In the genomic region with DNA sequence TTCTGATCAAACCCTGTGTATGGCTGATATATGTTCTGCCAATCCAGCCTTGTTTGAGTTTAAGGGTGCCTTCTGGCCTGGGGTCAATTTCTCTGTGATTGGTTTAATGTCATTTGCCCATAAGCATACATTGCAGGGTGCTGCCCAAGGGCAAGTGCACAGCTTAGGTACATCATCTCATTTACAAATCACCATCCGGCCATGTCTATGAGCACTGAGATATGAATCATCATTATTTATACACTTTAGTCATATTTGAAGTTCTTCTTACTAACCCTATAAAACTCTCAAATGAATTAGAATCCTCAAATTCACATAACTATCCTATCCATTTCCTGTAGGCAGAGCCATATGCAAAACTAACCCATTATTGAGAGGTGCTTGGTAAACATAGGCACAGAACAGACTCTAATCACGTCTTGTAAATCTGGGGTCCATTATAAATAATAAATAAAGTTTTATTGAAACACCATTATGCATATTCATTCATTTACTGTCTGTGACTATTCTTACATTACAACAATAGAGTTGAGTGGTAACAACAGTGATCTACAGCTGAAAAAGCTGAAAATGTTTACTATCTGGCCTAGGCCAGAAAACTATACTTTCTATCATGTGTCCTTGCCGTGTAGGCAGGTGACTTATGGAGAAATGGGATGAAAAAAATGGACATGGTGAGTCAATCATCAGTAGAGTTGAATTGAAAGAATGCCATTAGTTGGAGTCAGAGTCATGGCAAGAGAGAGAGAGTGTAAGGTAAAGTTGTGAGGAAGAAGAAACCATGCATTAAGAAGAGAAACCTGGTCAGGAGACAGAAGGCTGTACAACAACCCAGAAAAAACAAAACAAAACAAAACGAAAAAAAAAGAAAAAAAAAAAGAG, we compare ENCODE assay signal across 19 cellular contexts. TPM values are rescaled to one million over a fixed set of nuclear protein-coding genes. Genes with fewer than 3 reads are reported as not detected.
DNase-seq lines count a peak whose midpoint lies in the region; FAIRE-seq and TF ChIP-seq lines count a peak whose summit lies in the region.
"Had no signal": no experiment of that assay in that cellular context is flagged by ENCODE, and none has a peak within 500 bp of the region (broad histone marks: within the 10 kb centered on the region; RNA-seq: fewer than 3 reads in every experiment).

No MANE protein-coding gene starts in this region.

- H2AFZ ChIP-seq in keratinocyte (ENCODE audit: control insufficient read depth, low read length) = no peak overlapping the region
- H2AFZ ChIP-seq: GM23338 had no signal

- H3K27ac ChIP-seq in RWPE1 = no peak overlapping the region
- no peak overlapping the region for H3K27ac ChIP-seq in keratinocyte (ENCODE audit: control insufficient read depth, insufficient read depth, low read length)

- FAIRE-seq in keratinocyte (lab: Jason Lieb, UNC) = peak; percentile 66
- FAIRE-seq in HTR-8/SVneo (lab: Jason Lieb, UNC) = no peak

- no peak overlapping the region for H3K4me3 Mint-ChIP-seq in activated CD4-positive, alpha-beta T cell treated with anti-CD3 and anti-CD28 coated beads, Interleukin-2, amount 10 ng/mL, durations not matched to agents 24 days and 14 days
- H3K4me3 Mint-ChIP-seq: CD4-positive, alpha-beta memory T cell; GM23338 had no signal

- CTCF ChIA-PET in RWPE1 (lab: Yijun Ruan, JAX) = interaction anchor here (0.7 kb wide), 2 partner anchors 48 to 79 kb away, joined by 3 to 6 read pairs; no protein-coding TSS in a partner anchor

- no peaks in the 10 kb centered on the region for H3K9me3 ChIP-seq in keratinocyte (ENCODE audit: control insufficient read depth, low read depth, low read length)
- H3K9me3 ChIP-seq: BE2C had no signal

- H3K79me2 ChIP-seq in keratinocyte (ENCODE audit: control insufficient read depth, insufficient read depth, low read length) = peaks cover 1% of the 10 kb centered on the region

- no peaks in the 10 kb centered on the region for H3K9me1 ChIP-seq in keratinocyte (ENCODE audit: control insufficient read depth, extremely low read depth, insufficient read depth, low read length)

- no peak overlapping the region for H3K4me2 ChIP-seq in keratinocyte (ENCODE audit: control insufficient read depth, extremely low read depth, insufficient read depth, low read depth, low read length)
- H3K4me2 ChIP-seq: GM23338 had no signal

- H4K20me1 ChIP-seq in keratinocyte (ENCODE audit: control insufficient read depth, extremely low read depth, insufficient read depth, low read length) = no peaks in the 10 kb centered on the region

- TF ChIP-seq CTCF in RWPE1 (conservative IDR thresholded peaks at IDR 0.05; ENCODE audit: low read depth) (no peak), keratinocyte (optimal IDR thresholded peaks at IDR 0.05 in 1 of 3, IDR thresholded peaks at IDR 0.05 in 1 of 3, conservative IDR thresholded peaks at IDR 0.05 in 1 of 3; ENCODE audit: extremely low read depth in 1 of 3, insufficient read depth in 2 of 3, low read length in 3 of 3) (no peak)

- POLR2A ChIA-PET in RWPE1 (lab: Yijun Ruan, JAX; ENCODE audit: low non-redundant PET) = no interaction called here

- dilution Hi-C loops in keratinocyte (cut with MboI; ENCODE audit: extremely low pct_ligation_motif_present, low sequenced_read_pairs) = no loop called here

- intact Hi-C loops in activated CD4-positive, alpha-beta T cell treated with anti-CD3 and anti-CD28 coated beads, Interleukin-2, amount 10 ng/mL, durations not matched to agents 24 days and 14 days (cut with micrococcal nuclease) = no loop called here

- no peak overlapping the region for H3K9ac ChIP-seq in keratinocyte (ENCODE audit: control insufficient read depth, extremely low read depth, insufficient read depth, low read length)

- peaks cover 17% of the 10 kb centered on the region for H3K4me1 Mint-ChIP-seq in activated CD4-positive, alpha-beta T cell treated with anti-CD3 and anti-CD28 coated beads, Interleukin-2, amount 10 ng/mL, durations not matched to agents 24 days and 14 days

- H3K4me3 ChIP-seq in keratinocyte (ENCODE audit: control insufficient read depth in 2 of 3, extremely low read depth in 1 of 3, insufficient read depth in 2 of 3, low read depth in 1 of 3, low read length in 3 of 3) = no peak overlapping the region
- H3K4me3 ChIP-seq: GM23338 had no signal

- H3K27me3 Mint-ChIP-seq in activated CD4-positive, alpha-beta T cell treated with anti-CD3 and anti-CD28 coated beads, Interleukin-2, amount 10 ng/mL, durations not matched to agents 24 days and 14 days = no peaks in the 10 kb centered on the region
- H3K27me3 Mint-ChIP-seq: CD4-positive, alpha-beta memory T cell had no signal

- no peaks in the 10 kb centered on the region for H3K36me3 ChIP-seq in keratinocyte (ENCODE audit: control insufficient read depth in 2 of 2, extremely low read depth in 1 of 2, insufficient read depth in 2 of 2, low read length in 2 of 2)
- H3K36me3 ChIP-seq: BE2C had no signal

- peaks cover 2% of the 10 kb centered on the region for H3K36me3 Mint-ChIP-seq in activated CD4-positive, alpha-beta T cell treated with anti-CD3 and anti-CD28 coated beads, Interleukin-2, amount 10 ng/mL, durations not matched to agents 24 days and 14 days (ENCODE audit: low read depth)
- H3K36me3 Mint-ChIP-seq: CD4-positive, alpha-beta memory T cell had no signal

- H3K9me3 Mint-ChIP-seq in activated CD4-positive, alpha-beta T cell treated with anti-CD3 and anti-CD28 coated beads, Interleukin-2, amount 10 ng/mL, durations not matched to agents 24 days and 14 days = peaks cover 3% of the 10 kb centered on the region
- H3K9me3 Mint-ChIP-seq: CD4-positive, alpha-beta memory T cell; GM23338 had no signal

- H3K27ac Mint-ChIP-seq in activated CD4-positive, alpha-beta T cell treated with anti-CD3 and anti-CD28 coated beads, Interleukin-2, amount 10 ng/mL, durations not matched to agents 24 days and 14 days = no peak overlapping the region
- H3K27ac Mint-ChIP-seq: CD4-positive, alpha-beta memory T cell; GM23338 had no signal

- DNase-seq in EL = peak; percentile 58
- DNase-seq in HCEC 1CT = peak; percentile 76
- peak; percentile 34 for DNase-seq in RWPE1 (ENCODE audit: low spot score)
- no peak for DNase-seq in keratinocyte (ENCODE audit: low read depth, low spot score)
- DNase-seq in activated CD4-positive, alpha-beta T cell treated with anti-CD3 and anti-CD28 coated beads, Interleukin-2, amount 10 ng/mL, durations not matched to agents 24 days and 14 days = no peak
- no peak for DNase-seq in HTR-8/SVneo (ENCODE audit: insufficient read length, low spot score)
- DNase-seq in cerebellar nuclear complex (lab: John Stamatoyannopoulos, UW) = no peak
- DNase-seq: BE2C; CD4-positive, alpha-beta memory T cell; DMS79; GF-D8; NCI-H1436 treated with DMSO at 0.1 percent for 48 hours; NCI-H2081 treated with DMSO at 0.1 percent for 48 hours; NCI-H226; NCI-H526 treated with DMSO at 0.1 percent for 48 hours; NK-92 treated with Interleukin-12 subunit alpha and Interleukin-12 subunit beta, amount 100 ng/mL, for 24 hours; OCI-M1; SHP77 had no signal

- no peaks in the 10 kb centered on the region for H3K27me3 ChIP-seq in keratinocyte (ENCODE audit: control insufficient read depth, extremely low read depth, insufficient read depth, low read length)
- H3K27me3 ChIP-seq: BE2C had no signal

- peaks cover 33% of the 10 kb centered on the region for H3K4me1 ChIP-seq in keratinocyte (ENCODE audit: control insufficient read depth, extremely low read depth, insufficient read depth, low read length)
- H3K4me1 ChIP-seq: BE2C had no signal

RNA-seq across cellular contexts. Expression of a gene that starts 25.0 kb away (rescaled TPM):
- 2.6 to 3.5 TPM (median 3.4 TPM) in 3 replicates for polyA plus RNA-seq in keratinocyte
- polyA plus RNA-seq in keratinocyte (2011; ENCODE audit: low read depth) = 0.14 TPM
- 1.6 and 2.3 TPM in 2 replicates for polyA plus RNA-seq in keratinocyte (2011; cell fraction: cytosol; rRNA removed)
- polyA plus RNA-seq in keratinocyte (2011; cell fraction: nucleus; rRNA removed) = 5.2 and 10.4 TPM in 2 replicates
- polyA plus RNA-seq in keratinocyte (2012; ENCODE audit: low replicate concordance) = 0.47 and 4.5 TPM in 2 replicates
- polyA minus RNA-seq in keratinocyte = 4.6 to 17.0 TPM (median 15.3 TPM) in 3 replicates
- 4.4 TPM for polyA minus RNA-seq in keratinocyte (2011; cell fraction: cytosol; rRNA and poly(A)+ RNA removed)
- 15.3 and 28.7 TPM in 2 replicates for polyA minus RNA-seq in keratinocyte (2011; cell fraction: nucleus; rRNA and poly(A)+ RNA removed)
- total RNA-seq in activated CD4-positive, alpha-beta T cell treated with anti-CD3 and anti-CD28 coated beads, Interleukin-2, amount 10 ng/mL, durations not matched to agents 24 days and 14 days = 11.5 and 13.7 TPM in 2 replicates

Comparison
In these comparisons a context has a peak if more than half of its experiments do, and no peak if none do; other contexts are left out.
1. DNase-seq: peak in EL (single experiment), HCEC 1CT (single experiment) and RWPE1 (single experiment); none in keratinocyte (single experiment), activated CD4-positive, alpha-beta T cell treated with anti-CD3 and anti-CD28 coated beads, Interleukin-2, amount 10 ng/mL, durations not matched to agents 24 days and 14 days (single experiment), HTR-8/SVneo (single experiment) and cerebellar nuclear complex (0 of 2).